In genomic region chr3:8644748-8645390, GRCh38 we compare ENCODE assay signal across 1 cellular context.
TF ChIP-seq lines count a peak whose summit lies in the region.

Gene SSUH2, minus strand, starts transcription at chr3:8644798. Its CDS starts 40 bp downstream, at chr3:8644758.

TF ChIP-seq in HCT116, 20 proteins besides CTCF, POLR2A, EP300 and RAD21 (continued from another document):
- TF ChIP-seq EZH2phosphoT487 (IDR thresholded peaks at IDR 0.05; ENCODE audit: borderline replicate concordance) = no peak
TF ChIP-seq in HCT116: peak in this region for 0.
